Comparison of ENCODE assay signal across 1 cellular context in genomic region chr16:81456523-81457325, GRCh38.
TF ChIP-seq lines count a peak whose summit lies in the region.

No MANE protein-coding gene starts in this region.

TF ChIP-seq in HepG2, 621 proteins besides CTCF, POLR2A, EP300 and RAD21 (continued from another document and continues in another):
- TF ChIP-seq THYN1 (CRISPR knock-in tag; IDR thresholded peaks at IDR 0.05; ENCODE audit: borderline replicate concordance, low read depth), result no peak
- TF ChIP-seq NFKBIZ (CRISPR knock-in tag; IDR thresholded peaks at IDR 0.05), result peak; percentile 58; the same call in 1 of the 2 replicates
- TF ChIP-seq ZBTB20 (CRISPR knock-in tag; IDR thresholded peaks at IDR 0.05; ENCODE audit: borderline replicate concordance, low read depth), result peak; percentile 26; the same call in 1 of the 2 replicates
- TF ChIP-seq KDM1A (CRISPR knock-in tag; IDR thresholded peaks at IDR 0.05), result peak; percentile 95
- TF ChIP-seq ZNF253 (CRISPR knock-in tag; IDR thresholded peaks at IDR 0.05; ENCODE audit: borderline replicate concordance), result no peak
- no peak for TF ChIP-seq IKZF1 (IDR thresholded peaks at IDR 0.05)
- TF ChIP-seq RXRA (CRISPR knock-in tag; IDR thresholded peaks at IDR 0.05), result peak; percentile 98
- TF ChIP-seq ZNF263 (CRISPR knock-in tag; IDR thresholded peaks at IDR 0.05), result peak; percentile 84
- peak; percentile 60; the same call in 1 of the 2 replicates for TF ChIP-seq ZNF839 (CRISPR knock-in tag; IDR thresholded peaks at IDR 0.05; ENCODE audit: borderline replicate concordance)
- TF ChIP-seq BCLAF1 (IDR thresholded peaks at IDR 0.05), result no peak
- peak; percentile 90; the same call in 1 of the 2 replicates for TF ChIP-seq PCBP1 (IDR thresholded peaks at IDR 0.05; ENCODE audit: borderline replicate concordance, low read depth, low read length)
- TF ChIP-seq KMT2A (CRISPR knock-in tag; IDR thresholded peaks at IDR 0.05), result peak; percentile 80
- no peak for TF ChIP-seq ZBTB39 (CRISPR knock-in tag; IDR thresholded peaks at IDR 0.05)
- TF ChIP-seq SP1 (IDR thresholded peaks at IDR 0.05), result no peak
- TF ChIP-seq SP1 (CRISPR knock-in tag; IDR thresholded peaks at IDR 0.05), result peak; percentile 41; the same call in 1 of the 2 replicates
- peak; percentile 50; the same call in 1 of the 2 replicates for TF ChIP-seq NFIC (IDR thresholded peaks at IDR 0.05; ENCODE audit: low read length)
- TF ChIP-seq ZNF331 (CRISPR knock-in tag; IDR thresholded peaks at IDR 0.05), result peak; percentile 79; the same call in 1 of the 2 replicates
- TF ChIP-seq SMARCC2 (IDR thresholded peaks at IDR 0.05), result no peak
- TF ChIP-seq HNRNPK (IDR thresholded peaks at IDR 0.05; ENCODE audit: low read depth, low read length, poor library complexity, severe bottlenecking), result no peak
- peak; percentile 66; the same call in 1 of the 2 replicates for TF ChIP-seq THAP9 (CRISPR knock-in tag; IDR thresholded peaks at IDR 0.05; ENCODE audit: borderline replicate concordance)
- 0 out of 2 replicates have a peak, but pooled peaks have one; percentile 10 for TF ChIP-seq ZBTB34 (CRISPR knock-in tag; IDR thresholded peaks at IDR 0.05)
- no peak for TF ChIP-seq GMEB2 (CRISPR knock-in tag; IDR thresholded peaks at IDR 0.05; ENCODE audit: low read depth)
- TF ChIP-seq GPN1 (CRISPR knock-in tag; IDR thresholded peaks at IDR 0.05; ENCODE audit: borderline replicate concordance), result no peak
- no peak; the same call in 1 of the 2 replicates for TF ChIP-seq ZNF317 (CRISPR knock-in tag; IDR thresholded peaks at IDR 0.05)
- peak; percentile 64; the same call in 1 of the 2 replicates for TF ChIP-seq EED (CRISPR knock-in tag; IDR thresholded peaks at IDR 0.05)
- no peak; the same call in 1 of the 2 replicates for TF ChIP-seq WIZ (CRISPR knock-in tag; IDR thresholded peaks at IDR 0.05)
- TF ChIP-seq FOXK2 (IDR thresholded peaks at IDR 0.05), result no peak
- no peak for TF ChIP-seq SRSF1 (optimal IDR thresholded peaks at IDR 0.05; ENCODE audit: low read depth, low read length)
- TF ChIP-seq HNF1A (IDR thresholded peaks at IDR 0.05; ENCODE audit: low read depth), result no peak; the same call in 1 of the 2 replicates
- TF ChIP-seq HNF1A (CRISPR knock-in tag; IDR thresholded peaks at IDR 0.05; ENCODE audit: borderline replicate concordance), result peak; percentile 79
- TF ChIP-seq ZNF619 (CRISPR knock-in tag; IDR thresholded peaks at IDR 0.05), result 0 out of 2 replicates have a peak, but pooled peaks have one; percentile 56
- TF ChIP-seq ZNF431 (CRISPR knock-in tag; IDR thresholded peaks at IDR 0.05; ENCODE audit: borderline replicate concordance, low read depth), result peak; percentile 84
- peak; percentile 87 for TF ChIP-seq NR2C2 (CRISPR knock-in tag; IDR thresholded peaks at IDR 0.05; ENCODE audit: borderline replicate concordance)
- peak; percentile 87 for TF ChIP-seq HMG20A (CRISPR knock-in tag; IDR thresholded peaks at IDR 0.05; ENCODE audit: borderline replicate concordance)
- no peak for TF ChIP-seq PAWR (CRISPR knock-in tag; IDR thresholded peaks at IDR 0.05; ENCODE audit: borderline replicate concordance)
- peak; percentile 55; the same call in 1 of the 2 replicates for TF ChIP-seq SIN3A (IDR thresholded peaks at IDR 0.05; ENCODE audit: borderline replicate concordance, low read depth, low read length)
- TF ChIP-seq PHB2 (IDR thresholded peaks at IDR 0.05; ENCODE audit: partially characterized antibody), result no peak
- no peak for TF ChIP-seq ZNF781 (CRISPR knock-in tag; IDR thresholded peaks at IDR 0.05; ENCODE audit: borderline replicate concordance, not compliant biosample characterization)
- no peak for TF ChIP-seq DMTF1 (CRISPR knock-in tag; IDR thresholded peaks at IDR 0.05)
- peak; percentile 30; the same call in 1 of the 2 replicates for TF ChIP-seq ZNF343 (CRISPR knock-in tag; IDR thresholded peaks at IDR 0.05)
- TF ChIP-seq ZNF557 (CRISPR knock-in tag; IDR thresholded peaks at IDR 0.05), result no peak
- peak; percentile 99 for TF ChIP-seq ZNF629 (CRISPR knock-in tag; conservative IDR thresholded peaks at IDR 0.05)
- no peak for TF ChIP-seq TERF1 (CRISPR knock-in tag; IDR thresholded peaks at IDR 0.05)
- TF ChIP-seq NFRKB (IDR thresholded peaks at IDR 0.05), result no peak
- TF ChIP-seq ZNF124 (CRISPR knock-in tag; IDR thresholded peaks at IDR 0.05), result no peak; the same call in 1 of the 2 replicates
